ENCODE assay signal across 22 cellular contexts in the genomic region with DNA sequence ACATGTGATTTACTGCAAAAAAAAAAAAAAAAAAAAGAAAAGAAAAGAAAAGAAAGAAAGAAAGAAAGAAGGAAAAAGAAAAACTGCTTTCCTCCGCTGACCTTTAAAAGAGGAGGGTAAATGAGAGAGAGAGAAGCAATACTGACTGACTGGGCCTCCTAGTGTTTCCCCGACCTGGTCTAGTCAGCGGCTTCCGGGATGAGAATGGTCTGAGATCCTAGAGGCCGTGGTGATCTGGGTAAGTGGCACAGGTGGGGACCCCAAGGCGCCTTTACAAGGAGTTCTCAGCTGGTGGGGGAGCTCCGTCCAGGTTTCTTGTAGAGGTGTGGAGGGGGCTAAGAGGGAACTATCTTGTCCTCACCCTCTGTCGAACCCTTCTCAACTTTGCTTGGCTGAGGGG.
DNase-seq lines count a peak whose midpoint lies in the region; ATAC-seq, FAIRE-seq and TF ChIP-seq lines count a peak whose summit lies in the region.
"Had no signal": no experiment of that assay in that cellular context is flagged by ENCODE, and none has a peak within 500 bp of the region (broad histone marks: within the 10 kb centered on the region; RNA-seq: fewer than 3 reads in every experiment).

No MANE protein-coding gene starts in this region.

- no peaks in the 10 kb centered on the region for H3K79me2 ChIP-seq in DOHH2 (ENCODE audit: control insufficient read depth, low read length)
- no peaks in the 10 kb centered on the region for H3K79me2 ChIP-seq in K562 (ENCODE audit: control insufficient read depth, insufficient read depth, low read length)
- H3K79me2 ChIP-seq in mesendoderm (ENCODE audit: control insufficient read depth, insufficient read depth, low read length), result no peaks in the 10 kb centered on the region

- no peaks in the 10 kb centered on the region for H3K9me3 ChIP-seq in DOHH2 (ENCODE audit: control insufficient read depth, insufficient read depth, low read length)
- no peaks in the 10 kb centered on the region for H3K9me3 ChIP-seq in K562 (replicated peaks; ENCODE audit: control insufficient read depth, insufficient read depth, low read depth, low read length)
- no peaks in the 10 kb centered on the region for H3K9me3 ChIP-seq in CD8-positive, alpha-beta memory T cell (ENCODE audit: low read length)
- no peaks in the 10 kb centered on the region for H3K9me3 ChIP-seq in stomach
- H3K9me3 ChIP-seq in mucosa of descending colon, result no peaks in the 10 kb centered on the region
- H3K9me3 ChIP-seq: A549, psoas muscle, upper lobe of right lung had no signal

- no peak overlapping the region for H3K9ac ChIP-seq in K562 (ENCODE audit: insufficient read depth in 1 of 2, low read depth in 2 of 2, low read length in 2 of 2)
- H3K9ac ChIP-seq in mesendoderm (ENCODE audit: low read length), result no peak overlapping the region

- BruUV-seq in K562 (replicated peaks; lab: Mats Ljungman, UMichigan), result no TSS peak

- peaks cover 6 to 14% (median 6%) of the 10 kb centered on the region in 3 donors for H3K4me1 Mint-ChIP-seq in CD8-positive, alpha-beta memory T cell
- H3K4me1 Mint-ChIP-seq: activated CD4-positive, alpha-beta memory T cell treated with anti-CD3 and anti-CD28 coated beads, Interleukin-2, amount 10 ng/mL, durations not matched to agents 7 days and 5 days had no signal

- peak overlapping the region; percentile 3; the same call in 1 of the 2 replicates for H2AFZ ChIP-seq in K562 (ENCODE audit: low read depth, low read length)

- CTCF ChIA-PET in K562 (lab: Yijun Ruan, JAX; ENCODE audit: low intra/inter-chr PET ratio), result no interaction called here
- CTCF ChIA-PET in CD8-positive, alpha-beta memory T cell (lab: Charles Lee), result no interaction called here

- H3K18ac ChIP-seq in mesendoderm (ENCODE audit: low read length), result no peak overlapping the region

- no peak for TF ChIP-seq CTCF in DOHH2 (IDR thresholded peaks at IDR 0.05; ENCODE audit: low read depth, low read length, poor library complexity, severe bottlenecking)
- no peak for TF ChIP-seq CTCF in K562 (IDR thresholded peaks at IDR 0.05 in 2 of 3, conservative IDR thresholded peaks at IDR 0.05 in 1 of 3; ENCODE audit: insufficient read depth in 2 of 3, low read depth in 1 of 3, low read length in 3 of 3)
- no peak for TF ChIP-seq CTCF in stomach (IDR thresholded peaks at IDR 0.05)
- no peak for TF ChIP-seq CTCF in mucosa of descending colon (IDR thresholded peaks at IDR 0.05)

- peaks cover 57 to 83% of the 10 kb centered on the region in 2 donors for H3K27me3 Mint-ChIP-seq in CD8-positive, alpha-beta memory T cell

- H4K5ac ChIP-seq in mesendoderm (ENCODE audit: low read length), result no peak overlapping the region

- H3F3A ChIP-seq in DOHH2 (ENCODE audit: control insufficient read depth, insufficient read depth), result peaks cover 4% of the 10 kb centered on the region; the same call in 1 of the 2 replicates

- no peak for TF ChIP-seq EP300 in K562 (IDR thresholded peaks at IDR 0.05; ENCODE audit: low read length)
- no peak for TF ChIP-seq EP300 in stomach (IDR thresholded peaks at IDR 0.05)

- no peak overlapping the region for H2BK15ac ChIP-seq in mesendoderm (replicated peaks; ENCODE audit: low read depth)

- no peak overlapping the region for H2AK5ac ChIP-seq in mesendoderm (ENCODE audit: low read length)

- peaks cover 0 to 6% (median 4%) of the 10 kb centered on the region in 5 donors for H3K9me3 Mint-ChIP-seq in CD8-positive, alpha-beta memory T cell
- H3K9me3 Mint-ChIP-seq: activated CD4-positive, alpha-beta memory T cell treated with anti-CD3 and anti-CD28 coated beads, Interleukin-2, amount 10 ng/mL, durations not matched to agents 7 days and 5 days had no signal

- H3K27ac ChIP-seq in DOHH2 (ENCODE audit: low read depth, low read length), result no peak overlapping the region
- H3K27ac ChIP-seq in K562 (ENCODE audit: extremely low read depth, low read depth, low read length), result no peak overlapping the region
- no peak overlapping the region for H3K27ac ChIP-seq in mesendoderm (ENCODE audit: low read depth, low read length)
- no peak overlapping the region for H3K27ac ChIP-seq in CD8-positive, alpha-beta memory T cell (ENCODE audit: low read depth, low read length)
- no peak overlapping the region for H3K27ac ChIP-seq in stomach
- H3K27ac ChIP-seq: A549, psoas muscle, skin epidermis, upper lobe of right lung had no signal

- WGBS in K562 (ENCODE audit: insufficient coverage, low coverage, missing lambda C conversion rate), result 23% methylated on average over 8 of the region's 8 CpGs
- WGBS in mesendoderm (ENCODE audit: extremely low coverage, insufficient coverage, low lambda C conversion rate), result no CpG with 5 or more reads among the region's 8 CpGs
- WGBS in stomach, 5 donors, result 61 to 75% (median 68%) methylated on average over 8 of the region's 8 CpGs

- peak overlapping the region; percentile 81 for H3K4me2 ChIP-seq in DOHH2 (ENCODE audit: low read length)
- H3K4me2 ChIP-seq in K562 (ENCODE audit: insufficient read depth, low read length), result no peak overlapping the region
- no peak overlapping the region for H3K4me2 ChIP-seq in mesendoderm (ENCODE audit: low read length)
- H3K4me2 ChIP-seq: A549 had no signal

- no peak for TF ChIP-seq POLR2A in K562 (conservative IDR thresholded peaks at IDR 0.05)
- TF ChIP-seq POLR2A in stomach (IDR thresholded peaks at IDR 0.05), result no peak

- H3K36me3 ChIP-seq in DOHH2 (ENCODE audit: control insufficient read depth, low read length) (no peaks in the 10 kb centered on the region), H7 (replicated peaks; ENCODE audit: control insufficient read depth, insufficient read depth, low read length) (no peaks in the 10 kb centered on the region), K562 (ENCODE audit: control insufficient read depth, insufficient read depth, low read length) (no peaks in the 10 kb centered on the region), mesendoderm (ENCODE audit: control insufficient read depth, insufficient read depth, low read length) (no peaks in the 10 kb centered on the region), stomach (no peaks in the 10 kb centered on the region), mucosa of descending colon (ENCODE audit: low read depth) (no peaks in the 10 kb centered on the region)
- no peaks in the 10 kb centered on the region for H3K36me3 ChIP-seq in CD8-positive, alpha-beta memory T cell (ENCODE audit: insufficient read depth, low read length)
- H3K36me3 ChIP-seq: upper lobe of right lung had no signal

- H3K9me1 ChIP-seq in K562 (ENCODE audit: control insufficient read depth, insufficient read depth, low read length), result no peaks in the 10 kb centered on the region

- H3K36me3 Mint-ChIP-seq in CD8-positive, alpha-beta memory T cell, result no peaks in the 10 kb centered on the region

- H3K4me3 ChIP-seq in DOHH2 (ENCODE audit: low read length) (peak overlapping the region; percentile 65), H7 (ENCODE audit: insufficient read depth, low read depth, low read length) (peak overlapping the region; percentile 13; the same call in 1 of the 2 replicates), K562 (no peak overlapping the region), mesendoderm (ENCODE audit: low read length) (no peak overlapping the region), stomach (no peak overlapping the region), mucosa of descending colon (no peak overlapping the region)
- H3K4me3 ChIP-seq in CD8-positive, alpha-beta memory T cell (ENCODE audit: low read length), result no peak overlapping the region
- H3K4me3 ChIP-seq: A549, skin epidermis, upper lobe of right lung had no signal

- peak overlapping the region in 1 of 8 donors; percentile 32 for H3K27ac Mint-ChIP-seq in CD8-positive, alpha-beta memory T cell
- H3K27ac Mint-ChIP-seq: activated CD4-positive, alpha-beta memory T cell treated with anti-CD3 and anti-CD28 coated beads, Interleukin-2, amount 10 ng/mL, durations not matched to agents 7 days and 5 days had no signal

- DNase-seq in H7, result peak; percentile 61
- DNase-seq in K562 (ENCODE audit: extremely low read depth in 1 of 4, low spot score in 3 of 4), result no peak
- DNase-seq in mesendoderm, result peak; percentile 52
- DNase-seq in COLO829 (ENCODE audit: low spot score), result no peak
- DNase-seq in CD8-positive, alpha-beta memory T cell, result no peak
- no peak for DNase-seq in stomach
- DNase-seq in mucosa of descending colon, result no peak
- DNase-seq: activated CD4-positive, alpha-beta memory T cell treated with anti-CD3 and anti-CD28 coated beads, Interleukin-2, amount 10 ng/mL, durations not matched to agents 7 days and 5 days; cerebellar nuclear complex; DMS79; NCI-H1105; NCI-H2029 treated with DMSO at 0.1 percent for 48 hours; NCI-H345; OCI-M1; SHP77 treated with DMSO at 0.1 percent for 48 hours; upper lobe of right lung had no signal

- no peak overlapping the region for H3K56ac ChIP-seq in mesendoderm (ENCODE audit: low read length)

- no peak for TF ChIP-seq RAD21 in K562 (CRISPR knock-in tag; conservative IDR thresholded peaks at IDR 0.05 in 1 of 2, IDR thresholded peaks at IDR 0.05 in 1 of 2)

- H3K4me1 ChIP-seq in DOHH2 (ENCODE audit: control insufficient read depth, low read length), result peaks cover 27% of the 10 kb centered on the region
- peaks cover 0 to 8% of the 10 kb centered on the region in 2 experiments; a peak in 2 of 5 replicates for H3K4me1 ChIP-seq in K562 (replicated peaks in 1 of 2; ENCODE audit: control insufficient read depth in 2 of 2, insufficient read depth in 2 of 2, low read length in 2 of 2)
- H3K4me1 ChIP-seq in mesendoderm (ENCODE audit: control insufficient read depth, low read depth, low read length), result peaks cover 2% of the 10 kb centered on the region
- no peaks in the 10 kb centered on the region for H3K4me1 ChIP-seq in CD8-positive, alpha-beta memory T cell (ENCODE audit: insufficient read depth, low read length)
- H3K4me1 ChIP-seq in stomach, result peaks cover 0 to 13% (median 5%) of the 10 kb centered on the region in 4 donors
- H3K4me1 ChIP-seq in mucosa of descending colon (ENCODE audit: low read depth), result no peaks in the 10 kb centered on the region
- H3K4me1 ChIP-seq: A549 had no signal

- peak overlapping the region in 2 of 7 donors; percentile 2 to 24 for H3K4me3 Mint-ChIP-seq in CD8-positive, alpha-beta memory T cell
- H3K4me3 Mint-ChIP-seq: activated CD4-positive, alpha-beta memory T cell treated with anti-CD3 and anti-CD28 coated beads, Interleukin-2, amount 10 ng/mL, durations not matched to agents 7 days and 5 days had no signal

- ATAC-seq in K562 (peak; percentile 67), mucosa of descending colon (no peak)
- ATAC-seq: A549; activated CD4-positive, CD25-positive, alpha-beta regulatory T cell treated with anti-CD3 and anti-CD28 coated beads, Interleukin-2, amount 50 U/mL, for 24 hours; HCT116 had no signal

- no peak overlapping the region for H4K8ac ChIP-seq in mesendoderm (ENCODE audit: low read depth, low read length)

- no peaks in the 10 kb centered on the region for H4K20me1 ChIP-seq in DOHH2 (ENCODE audit: control insufficient read depth, insufficient read depth, low read depth, low read length)
- H4K20me1 ChIP-seq in K562 (replicated peaks; ENCODE audit: control insufficient read depth, insufficient read depth, low read length), result no peaks in the 10 kb centered on the region

- H3K27me3 ChIP-seq in DOHH2 (ENCODE audit: control insufficient read depth, low read length) (peaks cover 11% of the 10 kb centered on the region), H7 (ENCODE audit: control insufficient read depth, insufficient read depth, low read length) (peaks cover 57% of the 10 kb centered on the region), K562 (ENCODE audit: control insufficient read depth in 2 of 2, insufficient read depth in 2 of 2, low read length in 2 of 2) (peaks cover 2 to 6% of the 10 kb centered on the region in 2 experiments; a peak in 3 of 5 replicates), mesendoderm (ENCODE audit: insufficient read depth, low read length, poor library complexity) (peaks cover 35% of the 10 kb centered on the region), stomach (peaks cover 0 to 50% (median 40%) of the 10 kb centered on the region in 3 donors)
- peaks cover 26% of the 10 kb centered on the region for H3K27me3 ChIP-seq in CD8-positive, alpha-beta memory T cell (ENCODE audit: insufficient read depth, low read length, poor library complexity, severe bottlenecking)

- FAIRE-seq in K562 (lab: Jason Lieb, UNC), result no peak
- FAIRE-seq: A549 had no signal

- in situ Hi-C loops in K562 (cut with MboI), result loop anchor here (25.0 kb wide), 1 partner anchor 1010 kb away; no protein-coding TSS in a partner anchor

- no peak overlapping the region for H3K4ac ChIP-seq in mesendoderm (ENCODE audit: low read depth, low read length)

- no peak overlapping the region for H2BK120ac ChIP-seq in mesendoderm (ENCODE audit: low read depth, low read length)

- H2BK5ac ChIP-seq in mesendoderm (ENCODE audit: low read length), result no peak overlapping the region

- H3K23ac ChIP-seq in mesendoderm (ENCODE audit: low read length), result no peak overlapping the region

- no peaks in the 10 kb centered on the region for H3K9me2 ChIP-seq in DOHH2 (replicated peaks; ENCODE audit: control insufficient read depth, low read length)

- POLR2A ChIA-PET in K562 (lab: Yijun Ruan, JAX), result interaction anchor here (1.1 kb wide), 1 partner anchor 9 kb away, joined by 3 read pairs; no protein-coding TSS in a partner anchor
- POLR2A ChIA-PET in CD8-positive, alpha-beta memory T cell (lab: Charles Lee), result no interaction called here

- no peaks in the 10 kb centered on the region for H3K79me1 ChIP-seq in mesendoderm (ENCODE audit: low read length)

- intact Hi-C loops in K562 (cut with micrococcal nuclease), result no loop called here
- intact Hi-C loops in stomach (cut with DNase I; ENCODE audit: low total_unique reads), result no loop called here
- intact Hi-C loops in mucosa of descending colon (cut with DNase I, micrococcal nuclease), result no loop called here

Comparison
In these comparisons a context has a peak if more than half of its experiments do, and no peak if none do; other contexts are left out.
1. H3K4me3 ChIP-seq: peak in DOHH2 (single experiment) and H7 (single experiment); none in K562 (single experiment), mesendoderm (single experiment), CD8-positive, alpha-beta memory T cell (single experiment), stomach (0 of 4) and mucosa of descending colon (single experiment).
2. DNase-seq: peak in H7 (single experiment) and mesendoderm (single experiment); none in K562 (0 of 4), COLO829 (single experiment), CD8-positive, alpha-beta memory T cell (0 of 5), stomach (single experiment) and mucosa of descending colon (0 of 3).